In the genomic region with DNA sequence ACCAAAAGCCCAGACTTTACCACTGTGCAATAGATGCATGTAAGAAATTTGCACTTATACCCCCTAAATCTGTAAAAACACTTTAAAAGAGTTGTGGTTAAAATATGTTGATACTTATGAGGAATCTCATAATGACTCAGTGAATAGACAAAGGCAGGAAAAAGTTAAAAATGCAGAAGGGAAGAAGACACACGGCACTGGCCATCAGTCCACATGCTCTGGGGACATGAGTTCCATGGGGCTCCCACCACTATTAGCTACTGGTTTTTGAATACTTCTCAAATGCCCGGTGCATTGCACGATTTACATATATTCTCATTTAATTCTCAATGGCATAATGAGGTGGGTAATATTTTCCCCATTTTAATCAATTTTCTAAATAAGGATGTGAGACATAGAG, we compare ENCODE assay signal across 1 cellular context.
TF ChIP-seq lines count a peak whose summit lies in the region.

No MANE protein-coding gene starts in this region.

TF ChIP-seq in IMR-90, 13 proteins besides CTCF, POLR2A, EP300 and RAD21:
- TF ChIP-seq SMC3 (IDR thresholded peaks at IDR 0.05; ENCODE audit: low read depth, low read length) (no peak), MXI1 (IDR thresholded peaks at IDR 0.05; ENCODE audit: borderline replicate concordance, low read depth, low read length) (0 out of 2 replicates have a peak, but pooled peaks have one; percentile 12)
